ENCODE assay signal across 2 cellular contexts in the genomic region with DNA sequence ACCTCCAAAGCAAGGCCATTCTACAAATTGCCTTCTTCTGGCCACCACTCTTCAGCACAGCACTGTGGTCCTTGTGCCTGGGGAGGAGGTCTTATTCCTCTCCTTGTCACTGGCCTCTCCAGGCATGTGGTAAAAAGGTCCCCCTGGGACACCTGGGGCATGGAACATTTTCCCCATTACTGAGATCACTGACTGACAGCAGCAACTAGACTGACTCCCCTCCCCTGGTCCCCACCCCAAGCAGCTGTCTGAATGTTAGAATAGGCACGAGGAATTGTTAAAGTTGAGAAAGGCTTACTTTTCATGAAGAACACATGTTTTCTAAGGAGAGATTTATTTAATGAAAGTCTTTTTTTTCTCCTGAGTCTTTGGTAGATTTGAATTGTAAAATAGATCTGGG.
TF ChIP-seq lines count a peak whose summit lies in the region.

No MANE protein-coding gene starts in this region.

TF ChIP-seq in IMR-90, 13 proteins besides CTCF, POLR2A, EP300 and RAD21:
- TF ChIP-seq RFX5 (IDR thresholded peaks at IDR 0.05; ENCODE audit: low read depth, low read length) (no peak), BHLHE40 (IDR thresholded peaks at IDR 0.05; ENCODE audit: low read depth, low read length) (no peak)

TF ChIP-seq in K562, 482 proteins besides CTCF, POLR2A, EP300 and RAD21:
- TF ChIP-seq HDAC3 (IDR thresholded peaks at IDR 0.05; ENCODE audit: borderline replicate concordance, partially characterized antibody) (no peak), ZNF407 (IDR thresholded peaks at IDR 0.05; ENCODE audit: low read depth) (no peak), MXI1 (IDR thresholded peaks at IDR 0.05; ENCODE audit: low read depth, low read length) (no peak), DDX20 (tag; IDR thresholded peaks at IDR 0.05; ENCODE audit: low read depth) (no peak), SMAD4 (CRISPR knock-in tag; conservative IDR thresholded peaks at IDR 0.05) (no peak), SMARCA4 (IDR thresholded peaks at IDR 0.05) (no peak), SAFB2 (IDR thresholded peaks at IDR 0.05; ENCODE audit: borderline replicate concordance, low read depth, low read length, severe bottlenecking) (no peak), PATZ1 (CRISPR knock-in tag; IDR thresholded peaks at IDR 0.05; ENCODE audit: borderline replicate concordance) (no peak), PHF20 (IDR thresholded peaks at IDR 0.05; ENCODE audit: partially characterized antibody) (no peak), ZBTB40 (IDR thresholded peaks at IDR 0.05) (no peak), ZBTB40 (CRISPR knock-in tag; IDR thresholded peaks at IDR 0.05) (no peak), ZNF740 (CRISPR knock-in tag; IDR thresholded peaks at IDR 0.05) (no peak), ZNF740 (tag; IDR thresholded peaks at IDR 0.05) (no peak), EGR1 (conservative IDR thresholded peaks at IDR 0.05) (no peak), HNRNPL (IDR thresholded peaks at IDR 0.05; ENCODE audit: low read depth, low read length) (no peak), ZFP1 (CRISPR knock-in tag; IDR thresholded peaks at IDR 0.05) (no peak), ZNF830 (CRISPR knock-in tag; IDR thresholded peaks at IDR 0.05) (no peak), TEAD2 (tag; IDR thresholded peaks at IDR 0.05) (no peak), HNRNPLL (IDR thresholded peaks at IDR 0.05; ENCODE audit: low read depth, low read length, poor library complexity, severe bottlenecking) (no peak)
- TF ChIP-seq, protein P1, sequence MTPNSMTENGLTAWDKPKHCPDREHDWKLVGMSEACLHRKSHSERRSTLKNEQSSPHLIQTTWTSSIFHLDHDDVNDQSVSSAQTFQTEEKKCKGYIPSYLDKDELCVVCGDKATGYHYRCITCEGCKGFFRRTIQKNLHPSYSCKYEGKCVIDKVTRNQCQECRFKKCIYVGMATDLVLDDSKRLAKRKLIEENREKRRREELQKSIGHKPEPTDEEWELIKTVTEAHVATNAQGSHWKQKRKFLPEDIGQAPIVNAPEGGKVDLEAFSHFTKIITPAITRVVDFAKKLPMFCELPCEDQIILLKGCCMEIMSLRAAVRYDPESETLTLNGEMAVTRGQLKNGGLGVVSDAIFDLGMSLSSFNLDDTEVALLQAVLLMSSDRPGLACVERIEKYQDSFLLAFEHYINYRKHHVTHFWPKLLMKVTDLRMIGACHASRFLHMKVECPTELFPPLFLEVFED (CRISPR knock-in tag; conservative IDR thresholded peaks at IDR 0.05): no peak
- TF ChIP-seq, protein P2, sequence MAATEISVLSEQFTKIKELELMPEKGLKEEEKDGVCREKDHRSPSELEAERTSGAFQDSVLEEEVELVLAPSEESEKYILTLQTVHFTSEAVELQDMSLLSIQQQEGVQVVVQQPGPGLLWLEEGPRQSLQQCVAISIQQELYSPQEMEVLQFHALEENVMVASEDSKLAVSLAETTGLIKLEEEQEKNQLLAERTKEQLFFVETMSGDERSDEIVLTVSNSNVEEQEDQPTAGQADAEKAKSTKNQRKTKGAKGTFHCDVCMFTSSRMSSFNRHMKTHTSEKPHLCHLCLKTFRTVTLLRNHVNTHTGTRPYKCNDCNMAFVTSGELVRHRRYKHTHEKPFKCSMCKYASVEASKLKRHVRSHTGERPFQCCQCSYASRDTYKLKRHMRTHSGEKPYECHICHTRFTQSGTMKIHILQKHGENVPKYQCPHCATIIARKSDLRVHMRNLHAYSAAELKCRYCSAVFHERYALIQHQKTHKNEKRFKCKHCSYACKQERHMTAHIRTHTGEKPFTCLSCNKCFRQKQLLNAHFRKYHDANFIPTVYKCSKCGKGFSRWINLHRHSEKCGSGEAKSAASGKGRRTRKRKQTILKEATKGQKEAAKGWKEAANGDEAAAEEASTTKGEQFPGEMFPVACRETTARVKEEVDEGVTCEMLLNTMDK (IDR thresholded peaks at IDR 0.05; ENCODE audit: borderline replicate concordance, insufficient read depth, low read depth, low read length, poor library complexity, severe bottlenecking): no peak
TF ChIP-seq in K562: peak in this region for 0.
